ENCODE assay signal across 9 cellular contexts in the genomic region with DNA sequence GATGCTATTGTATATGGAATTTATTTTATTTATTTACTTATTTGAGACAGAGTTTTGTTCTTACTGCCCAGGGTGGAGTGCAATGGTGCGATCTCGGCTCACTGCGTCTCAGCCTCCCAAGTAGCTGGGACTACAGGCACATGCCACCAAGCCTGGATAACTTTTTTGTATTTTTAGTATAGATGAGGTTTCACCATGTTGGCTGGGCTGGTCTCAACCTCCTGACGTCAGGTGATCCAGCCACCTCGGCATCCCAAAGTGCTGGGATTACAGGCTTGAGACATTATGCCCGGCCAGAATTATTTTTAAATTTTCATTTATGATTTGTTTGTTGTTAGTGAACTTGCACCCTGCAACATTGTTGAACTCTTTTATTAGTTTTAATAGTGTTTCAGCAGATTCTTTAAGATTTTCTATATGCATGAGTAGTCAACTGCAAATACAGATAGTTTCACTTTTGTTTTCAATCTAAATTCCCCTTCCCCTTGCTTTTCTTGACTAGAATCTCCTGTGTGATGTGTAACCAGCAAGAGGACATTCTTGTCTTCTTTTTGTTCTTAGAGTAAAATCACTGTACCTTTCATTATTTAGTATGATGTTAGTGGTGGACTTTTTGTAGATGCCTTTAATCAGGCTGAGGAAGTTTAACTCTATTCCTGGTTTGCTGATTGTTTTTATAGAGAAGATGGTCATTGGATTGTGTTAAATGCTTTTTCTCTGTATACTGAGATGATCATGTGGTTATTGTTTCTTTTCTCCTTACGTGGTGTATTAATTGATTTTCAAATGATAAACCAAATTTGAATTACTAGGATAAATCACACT. TPM values are rescaled to one million over a fixed set of nuclear protein-coding genes. Genes with fewer than 3 reads are reported as not detected.
DNase-seq lines count a peak whose midpoint lies in the region; ATAC-seq and TF ChIP-seq lines count a peak whose summit lies in the region.
"Had no signal": no experiment of that assay in that cellular context is flagged by ENCODE, and none has a peak within 500 bp of the region (broad histone marks: within the 10 kb centered on the region; RNA-seq: fewer than 3 reads in every experiment).

No MANE protein-coding gene starts in this region.

- H3K9me3 ChIP-seq in OCI-LY7 (ENCODE audit: low read length) (0 out of 2 replicates have a peak, but pooled peaks cover 5% of the 10 kb centered on the region), body of pancreas (no peaks in the 10 kb centered on the region)
- H3K9me3 ChIP-seq: Peyer's patch had no signal

- peak overlapping the region; percentile 71 for H3K4me2 ChIP-seq in OCI-LY7 (ENCODE audit: low read length)

- POLR2A ChIA-PET in OCI-LY7 (lab: Charles Lee): interaction anchor here (0.6 to 1.1 kb wide), 3 partner anchors 18 to 67 kb away, joined by 3 to 4 read pairs (median 4); no protein-coding TSS in a partner anchor

- peak overlapping the region; percentile 91 to 94 for H3K27ac Mint-ChIP-seq in natural killer cell

- intact Hi-C loops in OCI-LY7 (cut with micrococcal nuclease; ENCODE audit: unreplicated experiment): no loop called here
- intact Hi-C loops in natural killer cell (cut with micrococcal nuclease): loop anchor here (1.0 to 2.0 kb wide), 2 partner anchors 28 to 62 kb away; partner anchors contain the start of genes ZNF25 and ZNF33A
- intact Hi-C loops in sciatic nerve (cut with DNase I): no loop called here
- intact Hi-C loops in body of pancreas (cut with DNase I): no loop called here

- ATAC-seq in activated CD4-positive, CD25-positive, alpha-beta regulatory T cell treated with anti-CD3 and anti-CD28 coated beads, Interleukin-2, amount 50 U/mL, for 24 hours: peak; percentile 81 to 91
- peak; percentile 93 for ATAC-seq in HG02642 (IDR thresholded peaks at IDR 0.05; ENCODE audit: poor library complexity, unreplicated experiment)
- ATAC-seq in natural killer cell: peak; percentile 72 to 92 (median 84)
- ATAC-seq in sciatic nerve: no peak
- ATAC-seq in body of pancreas: no peak

- H3K4me3 Mint-ChIP-seq in natural killer cell: peak overlapping the region; percentile 87

- H3K27ac ChIP-seq in OCI-LY7 (ENCODE audit: low read depth, low read length, poor library complexity, severe bottlenecking): peak overlapping the region; percentile 71
- no peak overlapping the region for H3K27ac ChIP-seq in body of pancreas

- H4K20me1 ChIP-seq in OCI-LY7 (ENCODE audit: insufficient read depth, low read length): no peaks in the 10 kb centered on the region

- H3K27me3 Mint-ChIP-seq in natural killer cell (ENCODE audit: low read depth in 2 of 2): no peaks in the 10 kb centered on the region

- H3K36me3 Mint-ChIP-seq in natural killer cell: no peaks in the 10 kb centered on the region

- peaks cover 45% of the 10 kb centered on the region for H3K79me2 ChIP-seq in OCI-LY7 (ENCODE audit: insufficient read depth, low read depth, low read length)

- CTCF ChIA-PET in OCI-LY7 (lab: Charles Lee; ENCODE audit: unreplicated experiment): no interaction called here

- peak overlapping the region; percentile 55 for H3K4me3 ChIP-seq in OCI-LY7 (ENCODE audit: low read depth, low read length, poor library complexity, severe bottlenecking)
- no peak overlapping the region for H3K4me3 ChIP-seq in body of pancreas

- TF ChIP-seq CTCF in OCI-LY7 (conservative IDR thresholded peaks at IDR 0.05; ENCODE audit: low read length): no peak
- TF ChIP-seq CTCF in natural killer cell (IDR thresholded peaks at IDR 0.05): no peak
- TF ChIP-seq CTCF in body of pancreas (IDR thresholded peaks at IDR 0.05): no peak

- no peaks in the 10 kb centered on the region for H3K9me2 ChIP-seq in OCI-LY7 (ENCODE audit: insufficient read depth, low read length)

- no peaks in the 10 kb centered on the region for H3K9me3 Mint-ChIP-seq in natural killer cell

- no peaks in the 10 kb centered on the region for H3K27me3 ChIP-seq in body of pancreas
- H3K27me3 ChIP-seq: Peyer's patch had no signal

- peaks cover 24 to 25% of the 10 kb centered on the region in 2 donors for H3K4me1 Mint-ChIP-seq in natural killer cell

- TF ChIP-seq POLR2A in body of pancreas (IDR thresholded peaks at IDR 0.05): no peak

- peaks cover 23% of the 10 kb centered on the region for H3K4me1 ChIP-seq in OCI-LY7 (ENCODE audit: insufficient read depth, low read length, poor library complexity, severe bottlenecking)
- no peaks in the 10 kb centered on the region for H3K4me1 ChIP-seq in body of pancreas
- H3K4me1 ChIP-seq: Peyer's patch had no signal

- WGBS in body of pancreas, 2 donors: 91 to 95% methylated on average over 7 of the region's 7 CpGs

- H3K36me3 ChIP-seq in OCI-LY7 (ENCODE audit: insufficient read depth, low read length) (peaks cover 87% of the 10 kb centered on the region), body of pancreas (replicated peaks in 1 of 2; ENCODE audit: insufficient read depth in 1 of 2, low read depth in 2 of 2) (peaks cover 0 to 4% of the 10 kb centered on the region in 2 donors)

- H2AFZ ChIP-seq in OCI-LY7 (ENCODE audit: low read length): no peak overlapping the region

- no peak for DNase-seq in activated CD4-positive, CD25-positive, alpha-beta regulatory T cell (lab: John Stamatoyannopoulos, UW)
- peak; percentile 48 for DNase-seq in OCI-LY7 (ENCODE audit: low spot score)
- no peak for DNase-seq in natural killer cell
- no peak for DNase-seq in sciatic nerve (ENCODE audit: low spot score)
- DNase-seq in body of pancreas: no peak
- DNase-seq in NCI-H146 (lab: John Stamatoyannopoulos, UW): no peak

- BruUV-seq in OCI-LY7 (replicated peaks; lab: Mats Ljungman, UMichigan): no TSS peak

RNA-seq across cellular contexts. Expression of gene ZNF33A, which starts 27.8 kb away (rescaled TPM):
- 31.2 and 39.8 TPM in 2 replicates for total RNA-seq in OCI-LY7 (2014; rRNA removed; shearing (Covaris generic))
- 40.1 and 40.2 TPM in 2 replicates for total RNA-seq in OCI-LY7 (2022)
- 10 to 100 TPM; 31.2 to 44.7 (median 34.1) TPM for total RNA-seq in natural killer cell
- 32.5 TPM for total RNA-seq in sciatic nerve
- 10 to 100 TPM; 20.4 to 25.7 TPM for total RNA-seq in body of pancreas

RNA-seq across cellular contexts. Expression of gene ZNF37A, which starts 55.8 kb away (rescaled TPM):
- 21.2 and 21.6 TPM in 2 replicates for total RNA-seq in OCI-LY7 (2014; rRNA removed; shearing (Covaris generic))
- total RNA-seq in OCI-LY7 (2022): 38.1 and 40.3 TPM in 2 replicates
- total RNA-seq in natural killer cell: 10 to 100 TPM; 11.3 to 22.2 (median 19.5) TPM
- 32.8 TPM for total RNA-seq in sciatic nerve
- 10 to 100 TPM; 21.4 to 23.3 TPM for total RNA-seq in body of pancreas

Comparison
In these comparisons a context has a peak if more than half of its experiments do, and no peak if none do; other contexts are left out.
1. ATAC-seq: peak in activated CD4-positive, CD25-positive, alpha-beta regulatory T cell treated with anti-CD3 and anti-CD28 coated beads, Interleukin-2, amount 50 U/mL, for 24 hours (2 of 2), HG02642 (single experiment) and natural killer cell (3 of 3); none in sciatic nerve (single experiment) and body of pancreas (single experiment).